ENCODE assay signal across 19 cellular contexts in the genomic region with DNA sequence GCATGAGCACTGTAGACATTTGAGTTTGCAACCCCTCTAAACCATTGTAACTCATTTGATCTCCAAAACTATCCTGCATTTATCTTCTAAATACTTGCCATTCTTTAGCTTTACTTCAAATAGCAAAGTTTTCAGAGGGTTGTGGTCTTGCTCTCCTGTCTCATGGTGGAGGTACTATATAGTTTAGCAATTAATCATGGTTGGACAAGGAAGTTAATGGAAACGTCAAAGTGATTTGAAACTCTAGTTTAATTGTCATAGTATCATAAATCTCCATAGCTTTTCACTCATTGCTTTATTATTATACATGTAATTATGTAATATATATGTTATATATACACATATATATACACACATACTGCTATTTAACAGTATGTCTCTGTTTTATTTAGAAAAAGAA.
"Had no signal": no experiment of that assay in that cellular context is flagged by ENCODE, and none has a peak within 500 bp of the region (broad histone marks: within the 10 kb centered on the region; RNA-seq: fewer than 3 reads in every experiment).

No MANE protein-coding gene starts in this region.

- H3K4me3 ChIP-seq: SJSA1, SK-N-MC had no signal

- H3K4me1 ChIP-seq: SJSA1 had no signal

- H3K27me3 ChIP-seq: SJSA1 had no signal

- DNase-seq: KBM-7, NCI-H1092, NCI-H1105 treated with DMSO at 0.1 percent for 48 hours, NCI-H1417 treated with DMSO at 0.1 percent for 48 hours, NCI-H187, NCI-H2029, NCI-H2081 treated with DMSO at 0.1 percent for 48 hours, NCI-H2171, NCI-H345, NCI-H446 treated with DMSO at 0.1 percent for 48 hours, NCI-H524, NCI-H526 treated with DMSO at 0.1 percent for 48 hours, NCI-H774, Right ventricle myocardium superior, RPMI8226, SIG-M5 had no signal

- H3K27ac ChIP-seq: HL-60, SJSA1, SK-N-MC had no signal

- H3K36me3 ChIP-seq: SJSA1 had no signal

- H3K9me3 ChIP-seq: SJSA1 had no signal
